8 cellular contexts compared by ENCODE assay signal in the genomic region with DNA sequence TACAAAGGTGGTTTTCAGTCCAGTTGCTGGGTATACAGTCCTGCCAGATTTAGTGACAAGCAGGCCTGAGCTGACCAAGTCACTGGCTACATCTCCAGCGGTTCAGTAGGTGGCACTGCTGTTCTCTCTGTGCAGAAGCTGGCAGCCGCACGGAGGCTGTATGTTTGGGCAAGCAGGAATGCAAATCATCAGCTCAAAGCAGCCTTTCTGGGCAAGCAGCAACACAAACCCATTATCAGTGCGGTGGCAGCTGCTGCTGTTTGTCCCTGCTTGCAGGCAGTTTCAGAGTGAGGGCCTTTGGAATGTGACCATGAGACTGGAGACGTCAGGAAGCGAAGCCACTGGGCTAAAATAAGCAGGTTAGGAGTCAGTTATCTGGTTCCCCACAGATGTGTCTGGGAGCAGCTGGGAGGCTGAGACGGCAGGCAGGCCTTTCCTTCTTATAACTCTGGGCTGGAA.
DNase-seq lines count a peak whose midpoint lies in the region; TF ChIP-seq lines count a peak whose summit lies in the region.

No MANE protein-coding gene starts in this region.

- no peak overlapping the region for H3K4me3 Mint-ChIP-seq in activated CD4-positive, alpha-beta memory T cell treated with anti-CD3 and anti-CD28 coated beads, Interleukin-2, amount 10 ng/mL, durations not matched to agents 7 days and 5 days

- H2BK15ac ChIP-seq in mesenchymal stem cell (ENCODE audit: low read depth, poor library complexity, severe bottlenecking) = no peak overlapping the region

- no peaks in the 10 kb centered on the region for H3K36me3 Mint-ChIP-seq in activated CD4-positive, alpha-beta memory T cell treated with anti-CD3 and anti-CD28 coated beads, Interleukin-2, amount 10 ng/mL, durations not matched to agents 7 days and 5 days (ENCODE audit: low read depth)

- H3K27me3 ChIP-seq in HL-60 (ENCODE audit: insufficient read depth, poor library complexity, severe bottlenecking) = no peaks in the 10 kb centered on the region
- no peaks in the 10 kb centered on the region for H3K27me3 ChIP-seq in mesenchymal stem cell (ENCODE audit: control insufficient read depth in 1 of 2, insufficient read depth in 1 of 2, low read length in 2 of 2)

- H3K4me3 ChIP-seq in HL-60 (replicated peaks; ENCODE audit: insufficient read depth, low read length) = no peak overlapping the region
- H3K4me3 ChIP-seq in mesenchymal stem cell (ENCODE audit: insufficient read depth in 1 of 2, low read depth in 1 of 2, low read length in 2 of 2) = no peak overlapping the region

- H2BK12ac ChIP-seq in mesenchymal stem cell (ENCODE audit: low read length in 2 of 2) = no peak overlapping the region

- H3K27me3 Mint-ChIP-seq in activated CD4-positive, alpha-beta memory T cell treated with anti-CD3 and anti-CD28 coated beads, Interleukin-2, amount 10 ng/mL, durations not matched to agents 7 days and 5 days = no peaks in the 10 kb centered on the region

- H3K23ac ChIP-seq in mesenchymal stem cell (ENCODE audit: low read length in 2 of 2) = no peak overlapping the region

- no peaks in the 10 kb centered on the region for H3K36me3 ChIP-seq in mesenchymal stem cell (ENCODE audit: control insufficient read depth in 1 of 2, insufficient read depth in 2 of 2, low read depth in 1 of 2, low read length in 2 of 2)

- CTCF ChIA-PET in activated CD4-positive, alpha-beta memory T cell treated with anti-CD3 and anti-CD28 coated beads, Interleukin-2, amount 10 ng/mL, durations not matched to agents 7 days and 5 days (lab: Charles Lee) = interaction anchor here (0.5 to 6.5 kb wide), 45 partner anchors 9 to 710 kb away, joined by 3 to 170 read pairs (median 5); a partner anchor contains a TSS

- peak overlapping the region; percentile 71 for H3K9ac ChIP-seq in mesenchymal stem cell (ENCODE audit: low read length)

- H2BK5ac ChIP-seq in mesenchymal stem cell (ENCODE audit: low read depth, low read length, poor library complexity, severe bottlenecking) = no peak overlapping the region

- no peak overlapping the region for H3K14ac ChIP-seq in mesenchymal stem cell (ENCODE audit: low read length in 2 of 2)

- DNase-seq in COLO829 (ENCODE audit: low spot score) (peak; percentile 84), GM20000 (ENCODE audit: low spot score) (peak; percentile 78), HL-60 (ENCODE audit: low read depth in 1 of 2, low spot score in 1 of 2) (peak; percentile 28 to 89), NCI-H82 treated with DMSO at 0.1 percent for 48 hours (lab: John Stamatoyannopoulos, UW; ENCODE audit: unreplicated experiment) (peak; percentile 31), mesenchymal stem cell (peak; percentile 94)
- DNase-seq in activated CD4-positive, alpha-beta memory T cell treated with anti-CD3 and anti-CD28 coated beads, Interleukin-2, amount 10 ng/mL, durations not matched to agents 7 days and 5 days = peak; percentile 83
- peak; percentile 32 for DNase-seq in effector CD8-positive, alpha-beta T cell (lab: John Stamatoyannopoulos, UW)
- peak; percentile 47 for DNase-seq in stimulated activated CD8-positive, alpha-beta memory T cell treated with anti-CD3 and anti-CD28 coated beads, Interleukin-12 subunit alpha, Interleukin-12 subunit beta, amount 100 ng/mL, for 4 hours (ENCODE audit: low read depth)

- H3K4ac ChIP-seq in mesenchymal stem cell (ENCODE audit: low read depth in 1 of 2, low read length in 2 of 2) = peak overlapping the region in 1 of 2 experiments; percentile 73

- H4K91ac ChIP-seq in mesenchymal stem cell (ENCODE audit: low read length) = peak overlapping the region; percentile 67

- H2AK5ac ChIP-seq in mesenchymal stem cell (ENCODE audit: low read length, severe bottlenecking) = no peak overlapping the region

- H3K27ac ChIP-seq in HL-60 (replicated peaks) (peak overlapping the region; percentile 42), mesenchymal stem cell (ENCODE audit: low read length, poor library complexity, severe bottlenecking) (peak overlapping the region; percentile 48)

- WGBS in mesenchymal stem cell = 4% methylated on average over 5 of the region's 7 CpGs

- H3K4me1 Mint-ChIP-seq in activated CD4-positive, alpha-beta memory T cell treated with anti-CD3 and anti-CD28 coated beads, Interleukin-2, amount 10 ng/mL, durations not matched to agents 7 days and 5 days = peaks cover 13% of the 10 kb centered on the region

- no peak overlapping the region for H4K8ac ChIP-seq in mesenchymal stem cell (ENCODE audit: low read length)

- H3K79me1 ChIP-seq in mesenchymal stem cell (replicated peaks; ENCODE audit: low read length, poor library complexity, severe bottlenecking) = no peaks in the 10 kb centered on the region

- H2AFZ ChIP-seq in mesenchymal stem cell (ENCODE audit: low read depth, low read length) = no peak overlapping the region

- no peaks in the 10 kb centered on the region for H3K9me3 ChIP-seq in mesenchymal stem cell (ENCODE audit: control insufficient read depth, low read length)

- TF ChIP-seq CTCF in GM20000 (IDR thresholded peaks at IDR 0.05; ENCODE audit: extremely low read depth, missing control alignments) = peak; percentile 94
- peak; percentile 95 for TF ChIP-seq CTCF in HL-60 (IDR thresholded peaks at IDR 0.05; ENCODE audit: insufficient read depth, low read length)

- peak overlapping the region; percentile 43 to 85 for H3K18ac ChIP-seq in mesenchymal stem cell (ENCODE audit: low read depth in 1 of 2, low read length in 2 of 2)

- peak overlapping the region; percentile 59 for H3K27ac Mint-ChIP-seq in activated CD4-positive, alpha-beta memory T cell treated with anti-CD3 and anti-CD28 coated beads, Interleukin-2, amount 10 ng/mL, durations not matched to agents 7 days and 5 days

- POLR2A ChIA-PET in activated CD4-positive, alpha-beta memory T cell treated with anti-CD3 and anti-CD28 coated beads, Interleukin-2, amount 10 ng/mL, durations not matched to agents 7 days and 5 days (lab: Charles Lee) = interaction anchor here (0.5 to 3.1 kb wide), 16 partner anchors 11 to 312 kb away, joined by 3 to 34 read pairs (median 6); a partner anchor contains a TSS

- H3K9me3 Mint-ChIP-seq in activated CD4-positive, alpha-beta memory T cell treated with anti-CD3 and anti-CD28 coated beads, Interleukin-2, amount 10 ng/mL, durations not matched to agents 7 days and 5 days = peaks cover 3% of the 10 kb centered on the region

- peak overlapping the region; percentile 27 for H3K4me2 ChIP-seq in mesenchymal stem cell (ENCODE audit: low read length, poor library complexity, severe bottlenecking)

- H2BK120ac ChIP-seq in mesenchymal stem cell (ENCODE audit: low read depth, low read length) = no peak overlapping the region

- peaks cover 2% of the 10 kb centered on the region for H3K4me1 ChIP-seq in mesenchymal stem cell (ENCODE audit: control insufficient read depth, insufficient read depth, low read depth, low read length)

Comparison
In these comparisons a context has a peak if more than half of its experiments do, and no peak if none do; other contexts are left out.
1. DNase-seq: peak in every context shown above with its lines; median percentile 94 in mesenchymal stem cell; 84 in COLO829; 83 in activated CD4-positive, alpha-beta memory T cell treated with anti-CD3 and anti-CD28 coated beads, Interleukin-2, amount 10 ng/mL, durations not matched to agents 7 days and 5 days; 78 in GM20000; 58 in HL-60; 47 in stimulated activated CD8-positive, alpha-beta memory T cell treated with anti-CD3 and anti-CD28 coated beads, Interleukin-12 subunit alpha, Interleukin-12 subunit beta, amount 100 ng/mL, for 4 hours; 32 in effector CD8-positive, alpha-beta T cell; 31 in NCI-H82 treated with DMSO at 0.1 percent for 48 hours.